Comparison of ENCODE assay signal across 1 cellular context in genomic region chr19:9140159-9140874, GRCh38.
TF ChIP-seq lines count a peak whose summit lies in the region.

TSS of gene ZNF317 (plus strand) at chr19:9140397. CDS start at chr19:9156017, 15,620 bp downstream.

TF ChIP-seq in K562, 482 proteins besides CTCF, POLR2A, EP300 and RAD21 (continued from another document and continues in another):
- TF ChIP-seq BRD9 (IDR thresholded peaks at IDR 0.05; ENCODE audit: low read depth, partially characterized antibody), result peak; percentile 41
- no peak for TF ChIP-seq KAT7 (CRISPR knock-in tag; IDR thresholded peaks at IDR 0.05; ENCODE audit: borderline replicate concordance)
- no peak for TF ChIP-seq ZZZ3 (IDR thresholded peaks at IDR 0.05)
- peak; percentile 78 for TF ChIP-seq RBM25 (IDR thresholded peaks at IDR 0.05; ENCODE audit: low read depth, low read length, severe bottlenecking)
- TF ChIP-seq MBD1 (CRISPR knock-in tag; IDR thresholded peaks at IDR 0.05), result no peak
- TF ChIP-seq CTBP1 (IDR thresholded peaks at IDR 0.05; ENCODE audit: borderline replicate concordance), result no peak; the same call in 1 of the 2 replicates
- TF ChIP-seq FOXP1 (CRISPR knock-in tag; IDR thresholded peaks at IDR 0.05), result no peak; the same call in 1 of the 2 replicates
- peak; percentile 90 for TF ChIP-seq POLR2B (IDR thresholded peaks at IDR 0.05; ENCODE audit: low read depth, partially characterized antibody)
- TF ChIP-seq GATA2 (CRISPR knock-in tag; IDR thresholded peaks at IDR 0.05), result no peak
- no peak for TF ChIP-seq RBM22 (IDR thresholded peaks at IDR 0.05; ENCODE audit: low read depth, low read length, poor library complexity, severe bottlenecking)
- TF ChIP-seq THAP7 (CRISPR knock-in tag; IDR thresholded peaks at IDR 0.05), result no peak
- TF ChIP-seq ZNF740 (CRISPR knock-in tag; IDR thresholded peaks at IDR 0.05), result no peak
- no peak for TF ChIP-seq ZNF740 (tag; IDR thresholded peaks at IDR 0.05)
- no peak for TF ChIP-seq NFATC3 (IDR thresholded peaks at IDR 0.05)
- TF ChIP-seq ZNF778 (CRISPR knock-in tag; IDR thresholded peaks at IDR 0.05), result no peak
- no peak for TF ChIP-seq PCBP2 (IDR thresholded peaks at IDR 0.05; ENCODE audit: low read depth, low read length, poor library complexity, severe bottlenecking)
- no peak for TF ChIP-seq ZC3H4 (CRISPR knock-in tag; IDR thresholded peaks at IDR 0.05; ENCODE audit: borderline replicate concordance)
- no peak for TF ChIP-seq CBX1 (IDR thresholded peaks at IDR 0.05; ENCODE audit: low read depth)
- TF ChIP-seq COPS2 (conservative IDR thresholded peaks at IDR 0.05), result no peak
- no peak for TF ChIP-seq ZNF592 (IDR thresholded peaks at IDR 0.05)
- no peak for TF ChIP-seq ZSCAN29 (IDR thresholded peaks at IDR 0.05)
- no peak for TF ChIP-seq NCOA4 (IDR thresholded peaks at IDR 0.05; ENCODE audit: partially characterized antibody)
- no peak for TF ChIP-seq SREBF2 (CRISPR knock-in tag; IDR thresholded peaks at IDR 0.05)
- TF ChIP-seq ZBTB8A (IDR thresholded peaks at IDR 0.05; ENCODE audit: partially characterized antibody), result no peak
- no peak for TF ChIP-seq ZNF324 (CRISPR knock-in tag; IDR thresholded peaks at IDR 0.05)
- TF ChIP-seq KDM2B (CRISPR knock-in tag; IDR thresholded peaks at IDR 0.05), result no peak
- TF ChIP-seq PTTG1 (tag; IDR thresholded peaks at IDR 0.05; ENCODE audit: low read depth), result no peak
- no peak for TF ChIP-seq ZNF668 (CRISPR knock-in tag; IDR thresholded peaks at IDR 0.05)
- TF ChIP-seq POLR2H (tag; IDR thresholded peaks at IDR 0.05; ENCODE audit: low read depth), result peak; percentile 72
- TF ChIP-seq CHCHD3 (CRISPR knock-in tag; IDR thresholded peaks at IDR 0.05), result no peak
- TF ChIP-seq SETDB1 (IDR thresholded peaks at IDR 0.05; ENCODE audit: low read length), result no peak
- TF ChIP-seq ILF3 (IDR thresholded peaks at IDR 0.05; ENCODE audit: borderline replicate concordance), result no peak
- peak; percentile 53 to 75 for TF ChIP-seq MNT (conservative IDR thresholded peaks at IDR 0.05)
- no peak for TF ChIP-seq PTRF (tag; IDR thresholded peaks at IDR 0.05)
- no peak for TF ChIP-seq HOMEZ (CRISPR knock-in tag; IDR thresholded peaks at IDR 0.05)
- TF ChIP-seq HNRNPH1 (optimal IDR thresholded peaks at IDR 0.05; ENCODE audit: low read depth, low read length), result no peak
- TF ChIP-seq ETS2 (tag; IDR thresholded peaks at IDR 0.05; ENCODE audit: borderline replicate concordance, poor library complexity, severe bottlenecking), result no peak
- TF ChIP-seq GTF2E2 (tag; IDR thresholded peaks at IDR 0.05), result peak; percentile 68; the same call in 1 of the 2 replicates
- 0 out of 2 replicates have a peak, but pooled peaks have one; percentile 42 for TF ChIP-seq ETV1 (tag; conservative IDR thresholded peaks at IDR 0.05; ENCODE audit: low read depth)
- no peak for TF ChIP-seq CSDE1 (IDR thresholded peaks at IDR 0.05)
- TF ChIP-seq DPF2 (IDR thresholded peaks at IDR 0.05), result 0 out of 2 replicates have a peak, but pooled peaks have one; percentile 14
- no peak for TF ChIP-seq CBX5 (IDR thresholded peaks at IDR 0.05; ENCODE audit: borderline replicate concordance, low read depth)
- TF ChIP-seq ZBTB12 (CRISPR knock-in tag; IDR thresholded peaks at IDR 0.05), result 0 out of 2 replicates have a peak, but pooled peaks have one; percentile 35
- no peak for TF ChIP-seq ZBTB9 (CRISPR knock-in tag; IDR thresholded peaks at IDR 0.05)
- no peak for TF ChIP-seq ZBTB2 (IDR thresholded peaks at IDR 0.05)
